ENCODE assay signal across 23 cellular contexts in genomic region chr1:30984991-30985503, GRCh38.
A peak's percentile ranks its signal among the peaks of the same experiment; 100 is the strongest.
DNase-seq lines count a peak whose midpoint lies in the region; ATAC-seq and TF ChIP-seq lines count a peak whose summit lies in the region.
"Had no signal": no experiment of that assay in that cellular context is flagged by ENCODE, and none has a peak within 500 bp of the region (broad histone marks: within the 10 kb centered on the region; RNA-seq: fewer than 3 reads in every experiment).

No MANE protein-coding gene starts in this region.

- H3K4me1 Mint-ChIP-seq in MCF 10A (ENCODE audit: insufficient read depth, unreplicated experiment) = peaks cover 20% of the 10 kb centered on the region
- H3K4me1 Mint-ChIP-seq in WTC11 = peaks cover 37% of the 10 kb centered on the region
- peaks cover 86% of the 10 kb centered on the region for H3K4me1 Mint-ChIP-seq in nephron
- peaks cover 41% of the 10 kb centered on the region for H3K4me1 Mint-ChIP-seq in type B pancreatic cell (ENCODE audit: unreplicated experiment)

- no peak overlapping the region for H3K4me3 ChIP-seq in breast epithelium
- H3K4me3 ChIP-seq: coronary artery, esophagus muscularis mucosa, gastroesophageal sphincter, lung, uterus had no signal

- H3K9me3 ChIP-seq in breast epithelium = no peaks in the 10 kb centered on the region
- H3K9me3 ChIP-seq: esophagus muscularis mucosa, gastroesophageal sphincter, uterus had no signal

- H3K9me3 Mint-ChIP-seq in MCF 10A (ENCODE audit: unreplicated experiment) (no peaks in the 10 kb centered on the region), WTC11 (no peaks in the 10 kb centered on the region), nephron (no peaks in the 10 kb centered on the region), type B pancreatic cell (no peaks in the 10 kb centered on the region)
- H3K9me3 Mint-ChIP-seq: activated naive CD8-positive, alpha-beta T cell treated with anti-CD3 and anti-CD28 coated beads, Interleukin-2, amount 10 ng/mL, durations not matched to agents 7 days and 5 days had no signal

- TF ChIP-seq CTCF in breast epithelium (IDR thresholded peaks at IDR 0.05) (no peak), MCF 10A (IDR thresholded peaks at IDR 0.05; ENCODE audit: unreplicated experiment) (no peak), WTC11 (IDR thresholded peaks at IDR 0.05) (no peak), nephron (IDR thresholded peaks at IDR 0.05; ENCODE audit: unreplicated experiment in 3 of 3) (no peak), type B pancreatic cell (conservative IDR thresholded peaks at IDR 0.05) (no peak)

- no peak for TF ChIP-seq POLR2A in breast epithelium (IDR thresholded peaks at IDR 0.05)

- CTCF ChIA-PET in MCF 10A (lab: Yijun Ruan, JAX) = interaction anchor here (0.7 to 2.2 kb wide), 3 partner anchors 10 to 183 kb away, joined by 4 to 10 read pairs (median 4); no protein-coding TSS in a partner anchor
- CTCF ChIA-PET in WTC11 (lab: Charles Lee) = interaction anchor here (0.9 to 1.5 kb wide), 2 partner anchors 9 to 24 kb away, joined by 4 read pairs; no protein-coding TSS in a partner anchor

- BruUV-seq in MCF 10A (replicated peaks; lab: Mats Ljungman, UMichigan) = no TSS peak

- peak; percentile 46; the same call in 1 of the 2 replicates for ATAC-seq in WTC11
- ATAC-seq: gastroesophageal sphincter had no signal

- DNase-seq in breast epithelium (ENCODE audit: low spot score in 2 of 2) = no peak
- DNase-seq in MCF 10A (ENCODE audit: unreplicated experiment) = no peak
- no peak for DNase-seq in WTC11 (ENCODE audit: low spot score)
- DNase-seq in type B pancreatic cell (ENCODE audit: extremely low spot score, unreplicated experiment) = no peak
- no peak for DNase-seq in occipital lobe (lab: John Stamatoyannopoulos, UW)
- DNase-seq in GF-D8 (lab: John Stamatoyannopoulos, UW) = no peak
- DNase-seq in NCI-H446 treated with DMSO at 0.1 percent for 48 hours (lab: John Stamatoyannopoulos, UW) = no peak
- DNase-seq: activated naive CD8-positive, alpha-beta T cell treated with anti-CD3 and anti-CD28 coated beads, Interleukin-2, amount 10 ng/mL, durations not matched to agents 7 days and 5 days; brain microvascular endothelial cell; KBM-7; MV-4-11; NCI-H1694; NCI-H2171; NCI-H524 treated with DMSO at 0.1 percent for 48 hours; stimulated activated CD4-positive, alpha-beta T cell treated with anti-CD3 and anti-CD28 coated beads, Interleukin-4, amount 100 ng/mL, for 4 hours; uterus; WERI-Rb-1 had no signal

- peaks cover 0 to 13% of the 10 kb centered on the region in 2 donors for H3K4me1 ChIP-seq in breast epithelium
- H3K4me1 ChIP-seq: uterus had no signal

- no peaks in the 10 kb centered on the region for H3K27me3 ChIP-seq in breast epithelium
- H3K27me3 ChIP-seq: brain microvascular endothelial cell, esophagus muscularis mucosa, gastroesophageal sphincter, uterus had no signal

- H3K36me3 ChIP-seq in breast epithelium = no peaks in the 10 kb centered on the region
- H3K36me3 ChIP-seq: uterus had no signal

- POLR2A ChIA-PET in MCF 10A (lab: Yijun Ruan, JAX) (interaction anchor here (1.0 to 1.1 kb wide), 3 partner anchors 18 to 29 kb away, joined by 3 to 5 read pairs (median 3); no protein-coding TSS in a partner anchor), WTC11 (lab: Charles Lee) (interaction anchor here (0.6 kb wide), 1 partner anchor 199 kb away, joined by 4 read pairs; no protein-coding TSS in a partner anchor)

- H3K27me3 Mint-ChIP-seq in MCF 10A (ENCODE audit: insufficient read depth, unreplicated experiment) = no peaks in the 10 kb centered on the region
- no peaks in the 10 kb centered on the region for H3K27me3 Mint-ChIP-seq in WTC11 (ENCODE audit: low read depth)
- H3K27me3 Mint-ChIP-seq in nephron (ENCODE audit: low read depth) = no peaks in the 10 kb centered on the region
- H3K27me3 Mint-ChIP-seq in type B pancreatic cell = no peaks in the 10 kb centered on the region
- H3K27me3 Mint-ChIP-seq: activated naive CD8-positive, alpha-beta T cell treated with anti-CD3 and anti-CD28 coated beads, Interleukin-2, amount 10 ng/mL, durations not matched to agents 7 days and 5 days had no signal

- H3K27ac Mint-ChIP-seq in MCF 10A (ENCODE audit: low read depth, unreplicated experiment) (no peak overlapping the region), WTC11 (peak overlapping the region; percentile 40; the same call in 1 of the 2 replicates), nephron (peak overlapping the region; percentile 62 to 65 (median 64)), type B pancreatic cell (peak overlapping the region; percentile 82)
- H3K27ac Mint-ChIP-seq: activated naive CD8-positive, alpha-beta T cell treated with anti-CD3 and anti-CD28 coated beads, Interleukin-2, amount 10 ng/mL, durations not matched to agents 7 days and 5 days had no signal

- intact Hi-C loops in breast epithelium (cut with DNase I; ENCODE audit: low total_unique reads) = no loop called here
- intact Hi-C loops in MCF 10A (cut with micrococcal nuclease) = no loop called here

- no peak overlapping the region for H3K4me3 Mint-ChIP-seq in MCF 10A (ENCODE audit: unreplicated experiment)
- H3K4me3 Mint-ChIP-seq in WTC11 = no peak overlapping the region
- peak overlapping the region in 1 of 3 experiments; percentile 11 for H3K4me3 Mint-ChIP-seq in nephron
- H3K4me3 Mint-ChIP-seq in type B pancreatic cell = no peak overlapping the region
- H3K4me3 Mint-ChIP-seq: activated naive CD8-positive, alpha-beta T cell treated with anti-CD3 and anti-CD28 coated beads, Interleukin-2, amount 10 ng/mL, durations not matched to agents 7 days and 5 days had no signal

- H3K36me3 Mint-ChIP-seq in MCF 10A (ENCODE audit: insufficient read depth, unreplicated experiment) (peaks cover 68% of the 10 kb centered on the region), WTC11 (peaks cover 18% of the 10 kb centered on the region), nephron (ENCODE audit: low read depth) (peaks cover 53% of the 10 kb centered on the region), type B pancreatic cell (peaks cover 42% of the 10 kb centered on the region)

- H3K27ac ChIP-seq in breast epithelium = peak overlapping the region; percentile 21 to 50
- H3K27ac ChIP-seq: brain microvascular endothelial cell, C4-2B, uterus, WERI-Rb-1 had no signal

TF ChIP-seq in WTC11, 78 proteins besides CTCF, POLR2A, EP300 and RAD21:
- TF ChIP-seq ZNF121 (CRISPR knock-in tag; IDR thresholded peaks at IDR 0.05) (no peak), ELF4 (CRISPR knock-in tag; IDR thresholded peaks at IDR 0.05; ENCODE audit: low read depth) (no peak)
